ENCODE assay signal across 9 cellular contexts in the genomic region with DNA sequence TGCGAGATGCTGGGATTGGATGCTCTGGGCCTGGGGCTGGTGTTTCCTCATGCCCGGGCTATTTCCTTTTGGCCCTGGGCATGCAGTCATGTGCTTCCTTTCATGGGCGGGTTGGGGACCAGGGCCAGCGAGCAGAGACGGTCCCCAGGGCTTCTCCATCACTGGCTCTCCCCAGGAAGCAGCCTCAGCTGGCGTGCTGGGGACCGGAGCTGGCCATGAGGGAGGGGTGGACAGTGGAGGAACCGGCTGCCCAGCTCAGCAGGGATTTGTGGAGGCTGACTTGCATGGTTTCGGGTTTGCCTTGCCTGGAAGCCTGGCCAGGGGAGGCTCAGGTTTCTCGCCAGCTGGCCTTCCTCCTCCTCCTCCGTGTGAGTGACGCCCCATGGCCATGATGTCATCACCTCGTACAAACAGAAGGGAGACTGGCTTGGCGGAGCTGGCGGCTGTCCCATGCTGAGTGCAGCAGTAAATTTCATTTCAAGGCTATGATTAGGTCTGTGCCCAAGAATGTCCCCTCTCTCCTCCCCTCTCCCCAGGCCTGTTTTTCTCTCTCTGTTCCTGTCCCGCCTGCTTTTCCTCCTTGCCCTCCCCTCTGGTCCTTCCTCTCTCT. TPM values are rescaled to one million over a fixed set of nuclear protein-coding genes. Genes with fewer than 3 reads are reported as not detected.
A peak's percentile ranks its signal among the peaks of the same experiment; 100 is the strongest.
DNase-seq lines count a peak whose midpoint lies in the region; ATAC-seq and TF ChIP-seq lines count a peak whose summit lies in the region.
"Had no signal": no experiment of that assay in that cellular context is flagged by ENCODE, and none has a peak within 500 bp of the region (broad histone marks: within the 10 kb centered on the region; RNA-seq: fewer than 3 reads in every experiment).

No MANE protein-coding gene starts in this region.

- peak; percentile 86 for TF ChIP-seq POLR2A in IMR-90 (IDR thresholded peaks at IDR 0.05; ENCODE audit: low read depth, low read length)

- POLR2A ChIA-PET in IMR-90 (lab: Charles Lee; ENCODE audit: unreplicated experiment): interaction anchor here (0.5 to 1.0 kb wide), 2 partner anchors 11 to 32 kb away, joined by 3 to 5 read pairs; no protein-coding TSS in a partner anchor

- H3K9me3 ChIP-seq in IMR-90 (ENCODE audit: control insufficient read depth, insufficient read depth, low read length): no peaks in the 10 kb centered on the region

- peak overlapping the region; percentile 63 for H3K4me2 ChIP-seq in IMR-90 (ENCODE audit: low read depth, low read length)

- peak overlapping the region; percentile 49 for H3K9ac ChIP-seq in IMR-90 (ENCODE audit: low read depth, low read length)

- no peaks in the 10 kb centered on the region for H3K36me3 ChIP-seq in IMR-90 (ENCODE audit: control insufficient read depth, insufficient read depth, low read length)
- H3K36me3 ChIP-seq in urinary bladder (ENCODE audit: insufficient read depth): no peaks in the 10 kb centered on the region

- peak overlapping the region; percentile 80 for H3K56ac ChIP-seq in IMR-90 (ENCODE audit: extremely low read depth, insufficient read depth, low read length)

- WGBS in IMR-90 (ENCODE audit: extremely low coverage in 2 of 2, insufficient read length in 1 of 2), 2 experiments: 0% methylated on average over 4 of the region's 16 CpGs; no CpG with 5 or more reads in 1 of the 2 experiments
- 7% methylated on average over 16 of the region's 16 CpGs for WGBS in urinary bladder

- H2BK5ac ChIP-seq in IMR-90 (ENCODE audit: low read depth, low read length, poor library complexity, severe bottlenecking): peak overlapping the region; percentile 92

- H3K27ac ChIP-seq in IMR-90 (ENCODE audit: insufficient read depth, low read length): peak overlapping the region; percentile 88
- H3K27ac ChIP-seq in urinary bladder (ENCODE audit: low read depth): peak overlapping the region; percentile 88

- peak overlapping the region; percentile 96 for H2BK15ac ChIP-seq in IMR-90 (ENCODE audit: low read depth, low read length)

- H4K8ac ChIP-seq in IMR-90 (ENCODE audit: low read depth in 2 of 2, low read length in 2 of 2): peak overlapping the region; percentile 51 to 93

- H3K4ac ChIP-seq in IMR-90 (ENCODE audit: low read depth, low read length): peak overlapping the region; percentile 99

- H2AK9ac ChIP-seq in IMR-90 (replicated peaks; ENCODE audit: low read depth, low read length, poor library complexity): peak overlapping the region; percentile 99

- peaks cover 12% of the 10 kb centered on the region; the same call in 1 of the 2 replicates for H4K20me1 ChIP-seq in IMR-90 (ENCODE audit: insufficient read depth, low read length)

- H2AFZ ChIP-seq in IMR-90 (replicated peaks; ENCODE audit: low read length, poor library complexity): peak overlapping the region; percentile 92

- peak overlapping the region; percentile 100 for H2AK5ac ChIP-seq in IMR-90 (ENCODE audit: low read depth, low read length)

- no peaks in the 10 kb centered on the region for H3K27me3 ChIP-seq in IMR-90 (ENCODE audit: control insufficient read depth, insufficient read depth, low read length)

- H3K4me1 ChIP-seq in IMR-90 (ENCODE audit: control insufficient read depth, insufficient read depth, low read length) (peaks cover 28% of the 10 kb centered on the region), urinary bladder (ENCODE audit: insufficient read depth) (no peaks in the 10 kb centered on the region)

- dilution Hi-C loops in IMR-90 (cut with HindIII; ENCODE audit: low sequenced_read_pairs, unreplicated experiment): no loop called here

- H3K18ac ChIP-seq in IMR-90 (ENCODE audit: low read depth, low read length): peak overlapping the region; percentile 80

- no peak for TF ChIP-seq CTCF in AG09309 (IDR thresholded peaks at IDR 0.05; ENCODE audit: control insufficient read depth, insufficient read depth, low read depth, low read length, missing control alignments)
- no peak for TF ChIP-seq CTCF in IMR-90 (conservative IDR thresholded peaks at IDR 0.05; ENCODE audit: low read depth, low read length)

- H2BK20ac ChIP-seq in IMR-90 (ENCODE audit: low read depth, low read length): peak overlapping the region; percentile 90

- peak overlapping the region; percentile 85 for H3K14ac ChIP-seq in IMR-90 (replicated peaks; ENCODE audit: low read depth, low read length)

- intact Hi-C loops in IMR-90 (cut with micrococcal nuclease): loop anchor here (1.0 to 2.0 kb wide), 4 partner anchors 9 to 69 kb away; partner anchors contain the start of gene TIMP2

- peak overlapping the region; percentile 83 for H4K5ac ChIP-seq in IMR-90 (ENCODE audit: low read depth, low read length)

- DNase-seq in AG09309 (ENCODE audit: low read depth) (peak; percentile 94), IMR-90 (peak; percentile 100), SHP77 treated with DMSO at 0.1 percent for 48 hours (lab: John Stamatoyannopoulos, UW) (peak; percentile 88), mucosa of gallbladder (ENCODE audit: low spot score) (peak; percentile 94), germinal center (ENCODE audit: low spot score) (no peak)
- DNase-seq in activated CD4-positive, alpha-beta T cell treated with anti-CD3 and anti-CD28 coated beads for 4 hours: no peak

- H3K9me1 ChIP-seq in IMR-90 (ENCODE audit: insufficient read depth, low read length): peaks cover 19% of the 10 kb centered on the region

- peak overlapping the region; percentile 99 for H2BK120ac ChIP-seq in IMR-90 (ENCODE audit: low read depth, low read length)

- TF ChIP-seq RAD21 in IMR-90 (IDR thresholded peaks at IDR 0.05; ENCODE audit: low read length): no peak; the same call in 1 of the 2 replicates

- in situ Hi-C loops in IMR-90 (cut with MboI; ENCODE audit: low sequenced_read_pairs): no loop called here

- H3K79me1 ChIP-seq in IMR-90 (ENCODE audit: low read depth in 1 of 2, low read length in 2 of 2): peaks cover 0 to 20% of the 10 kb centered on the region in 2 experiments; a peak in 2 of 4 replicates

- peak overlapping the region; percentile 91 for H3K23ac ChIP-seq in IMR-90 (ENCODE audit: low read depth, low read length)

- CTCF ChIA-PET in IMR-90 (lab: Yijun Ruan, JAX): interaction anchor here (0.9 to 1.3 kb wide), 2 partner anchors 37 to 68 kb away, joined by 3 to 5 read pairs; no protein-coding TSS in a partner anchor

- H4K91ac ChIP-seq in IMR-90 (ENCODE audit: insufficient read depth, low read depth, low read length): peak overlapping the region; percentile 95

- ATAC-seq in IMR-90 (ENCODE audit: low read depth) (peak; percentile 66), esophagus mucosa (peak; percentile 81)

- H3K4me3 ChIP-seq in AG09309 (ENCODE audit: control insufficient read depth, low read depth, low read length): peak overlapping the region; percentile 13
- peak overlapping the region; percentile 6; the same call in 1 of the 2 replicates for H3K4me3 ChIP-seq in IMR-90 (ENCODE audit: insufficient read depth, low read depth, low read length)
- H3K4me3 ChIP-seq in urinary bladder (ENCODE audit: low read depth, low read length): no peak overlapping the region
- H3K4me3 ChIP-seq: GM12878 had no signal

- BruUV-seq in IMR-90 (replicated peaks; lab: Mats Ljungman, UMichigan): no TSS peak

TF ChIP-seq in IMR-90, 13 proteins besides CTCF, POLR2A, EP300 and RAD21 (continues in another document):
- TF ChIP-seq, protein P1, sequence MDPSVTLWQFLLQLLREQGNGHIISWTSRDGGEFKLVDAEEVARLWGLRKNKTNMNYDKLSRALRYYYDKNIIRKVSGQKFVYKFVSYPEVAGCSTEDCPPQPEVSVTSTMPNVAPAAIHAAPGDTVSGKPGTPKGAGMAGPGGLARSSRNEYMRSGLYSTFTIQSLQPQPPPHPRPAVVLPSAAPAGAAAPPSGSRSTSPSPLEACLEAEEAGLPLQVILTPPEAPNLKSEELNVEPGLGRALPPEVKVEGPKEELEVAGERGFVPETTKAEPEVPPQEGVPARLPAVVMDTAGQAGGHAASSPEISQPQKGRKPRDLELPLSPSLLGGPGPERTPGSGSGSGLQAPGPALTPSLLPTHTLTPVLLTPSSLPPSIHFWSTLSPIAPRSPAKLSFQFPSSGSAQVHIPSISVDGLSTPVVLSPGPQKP (IDR thresholded peaks at IDR 0.05; ENCODE audit: borderline replicate concordance, low read depth, low read length): no peak
- TF ChIP-seq CHD1 (IDR thresholded peaks at IDR 0.05; ENCODE audit: low read depth, low read length) (no peak), RFX5 (IDR thresholded peaks at IDR 0.05; ENCODE audit: low read depth, low read length) (no peak), NFE2L2 (IDR thresholded peaks at IDR 0.05; ENCODE audit: low read depth, low read length) (peak; percentile 20; the same call in 1 of the 2 replicates), FOS (IDR thresholded peaks at IDR 0.05; ENCODE audit: low read depth, low read length) (peak; percentile 49; the same call in 1 of the 2 replicates), RCOR1 (IDR thresholded peaks at IDR 0.05; ENCODE audit: insufficient replicate concordance, low read length) (no peak), SMC3 (IDR thresholded peaks at IDR 0.05; ENCODE audit: low read depth, low read length) (no peak)
- TF ChIP-seq, protein P2, sequence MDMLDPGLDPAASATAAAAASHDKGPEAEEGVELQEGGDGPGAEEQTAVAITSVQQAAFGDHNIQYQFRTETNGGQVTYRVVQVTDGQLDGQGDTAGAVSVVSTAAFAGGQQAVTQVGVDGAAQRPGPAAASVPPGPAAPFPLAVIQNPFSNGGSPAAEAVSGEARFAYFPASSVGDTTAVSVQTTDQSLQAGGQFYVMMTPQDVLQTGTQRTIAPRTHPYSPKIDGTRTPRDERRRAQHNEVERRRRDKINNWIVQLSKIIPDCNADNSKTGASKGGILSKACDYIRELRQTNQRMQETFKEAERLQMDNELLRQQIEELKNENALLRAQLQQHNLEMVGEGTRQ (IDR thresholded peaks at IDR 0.05; ENCODE audit: low read depth, low read length): no peak; the same call in 1 of the 2 replicates

RNA-seq across cellular contexts. Expression of gene TIMP2, which starts 8.9 kb away (rescaled TPM):
- total RNA-seq in IMR-90 (2012; rRNA removed) (43.9 and 48.6 TPM in 2 replicates), esophagus mucosa (16.1 TPM), mucosa of gallbladder (377 TPM), urinary bladder (116 TPM)
- polyA plus RNA-seq in IMR-90 (2012; rRNA removed) (352 and 416 TPM in 2 replicates), urinary bladder (395 TPM)
- polyA plus RNA-seq in IMR-90 (2012; cell fraction: cytosol; rRNA removed): 411 and 495 TPM in 2 replicates
- 193 and 240 TPM in 2 replicates for polyA plus RNA-seq in IMR-90 (2012; cell fraction: nucleus; rRNA removed; ENCODE audit: low replicate concordance)

RNA-seq across cellular contexts. Expression of gene CEP295NL, which starts 31.1 kb away (rescaled TPM):
- 0.56 and 0.72 TPM in 2 replicates for total RNA-seq in IMR-90 (2012; rRNA removed)
- 0.11 and 0.31 TPM in 2 replicates for polyA plus RNA-seq in IMR-90 (2012; rRNA removed)
- 0.09 and 0.15 TPM in 2 replicates for polyA plus RNA-seq in IMR-90 (2012; cell fraction: cytosol; rRNA removed)
- polyA plus RNA-seq in IMR-90 (2012; cell fraction: nucleus; rRNA removed; ENCODE audit: low replicate concordance): 1.1 and 1.2 TPM in 2 replicates
- 1.7 TPM for total RNA-seq in esophagus mucosa
- 5.2 TPM for total RNA-seq in mucosa of gallbladder
- 4.8 TPM for total RNA-seq in urinary bladder
- 0.28 TPM for polyA plus RNA-seq in urinary bladder
- total RNA-seq: GM12878 had no signal
- polyA plus RNA-seq: GM12878 had no signal

RNA-seq across cellular contexts. Expression of gene LGALS3BP, which starts 45.7 kb away (rescaled TPM):
- 33.7 and 34.7 TPM in 2 replicates for total RNA-seq in IMR-90 (2012; rRNA removed)
- 249 and 273 TPM in 2 replicates for polyA plus RNA-seq in IMR-90 (2012; rRNA removed)
- polyA plus RNA-seq in IMR-90 (2012; cell fraction: cytosol; rRNA removed): 146 and 259 TPM in 2 replicates
- polyA plus RNA-seq in IMR-90 (2012; cell fraction: nucleus; rRNA removed; ENCODE audit: low replicate concordance): 165 and 308 TPM in 2 replicates
- total RNA-seq in esophagus mucosa: 193 TPM
- total RNA-seq in mucosa of gallbladder: 761 TPM
- 103 TPM for total RNA-seq in urinary bladder
- 219 TPM for polyA plus RNA-seq in urinary bladder

Comparison
In these comparisons a context has a peak if more than half of its experiments do, and no peak if none do; other contexts are left out.
1. DNase-seq: peak in AG09309 (single experiment), IMR-90 (single experiment), SHP77 treated with DMSO at 0.1 percent for 48 hours (single experiment) and mucosa of gallbladder (single experiment); none in germinal center (single experiment) and activated CD4-positive, alpha-beta T cell treated with anti-CD3 and anti-CD28 coated beads for 4 hours (0 of 2).